ENCODE assay signal across 31 cellular contexts in genomic region chr9:117974108-117974507, GRCh38.
"Had no signal": no experiment of that assay in that cellular context is flagged by ENCODE, and none has a peak within 500 bp of the region (broad histone marks: within the 10 kb centered on the region; RNA-seq: fewer than 3 reads in every experiment).

No MANE protein-coding gene starts in this region.

- H3K9me3 ChIP-seq: adrenal gland, ascending aorta, body of pancreas, breast epithelium had no signal

- H3K4me3 ChIP-seq: adrenal gland, ascending aorta, body of pancreas, breast epithelium, cardiac muscle cell had no signal

- H3K4me1 ChIP-seq: adrenal gland, ascending aorta, body of pancreas, breast epithelium had no signal

- H3K36me3 ChIP-seq: adrenal gland, ascending aorta, brain microvascular endothelial cell, breast epithelium, cardiac muscle cell had no signal

- H3K27ac ChIP-seq: adrenal gland, ascending aorta, body of pancreas, brain microvascular endothelial cell, breast epithelium, cardiac muscle cell had no signal

- DNase-seq: activated effector memory CD4-positive, alpha-beta T cell treated with anti-CD3 and anti-CD28 coated beads, Interleukin-2, amount 50 U/mL, for 16 hours; activated effector memory CD4-positive, alpha-beta T cell treated with Interleukin-2 at 50 U/mL for 16 hours; activated gamma-delta T cell; activated gamma-delta T cell treated with Interleukin-2 at 50 U/mL for 16 hours; activated naive CD4-positive, alpha-beta T cell; activated naive CD4-positive, alpha-beta T cell treated with anti-CD3 and anti-CD28 coated beads for 36 hours; activated naive CD4-positive, alpha-beta T cell treated with anti-CD3 and anti-CD28 coated beads, Interleukin-2, amount 10 ng/mL, durations not matched to agents 7 days and 5 days; activated naive CD4-positive, alpha-beta T cell treated with anti-CD3 and anti-CD28 coated beads, Interleukin-2, amount 50 U/mL, for 16 hours; activated naive CD4-positive, alpha-beta T cell treated with Interleukin-2 at 50 U/mL for 16 hours; activated naive CD8-positive, alpha-beta T cell treated with anti-CD3 and anti-CD28 coated beads for 36 hours; activated naive CD8-positive, alpha-beta T cell treated with anti-CD3 and anti-CD28 coated beads, Interleukin-2, amount 10 ng/mL, durations not matched to agents 7 days and 5 days; activated naive CD8-positive, alpha-beta T cell treated with anti-CD3 and anti-CD28 coated beads, Interleukin-2, amount 50 U/mL, for 24 hours; activated T-cell treated with anti-CD3 and anti-CD28 coated beads, Interleukin-2, amount 50 U/mL, for 1 hour; activated T-cell treated with anti-CD3 and anti-CD28 coated beads, Interleukin-2, amount 50 U/mL, for 24 hours; activated T-cell treated with anti-CD3 and anti-CD28 coated beads, Interleukin-2, amount 50 U/mL, for 4 hours; activated T-cell treated with anti-CD3 and anti-CD28 coated beads, Interleukin-2, amount 50 U/mL, for 48 hours; activated T-cell treated with anti-CD3 and anti-CD28 coated beads, Interleukin-2, amount 50 U/mL, for 72 hours; adrenal gland; amniotic stem cell; anterior cingulate cortex; aorta; body of pancreas; brain microvascular endothelial cell; caudate nucleus; central memory CD4-positive, alpha-beta T cell; cerebellar nuclear complex had no signal

- ATAC-seq: activated naive CD4-positive, alpha-beta T cell treated with anti-CD3 and anti-CD28 coated beads, Interleukin-2, amount 50 U/mL, for 72 hours; activated naive CD8-positive, alpha-beta T cell treated with anti-CD3 and anti-CD28 coated beads, Interleukin-2, amount 50 U/mL, for 24 hours; activated T-cell treated with anti-CD3 and anti-CD28 coated beads, Interleukin-2, amount 50 U/mL, for 4 hours; activated T-cell treated with anti-CD3 and anti-CD28 coated beads, Interleukin-2, amount 50 U/mL, for 72 hours; activated T-helper 17 cell treated with anti-CD3 and anti-CD28 coated beads, Interleukin-2, amount 50 U/mL, for 72 hours; body of pancreas had no signal

- H3K27me3 ChIP-seq: adrenal gland, ascending aorta, body of pancreas, brain microvascular endothelial cell, breast epithelium, cardiac muscle cell had no signal
